8 cellular contexts compared by ENCODE assay signal in genomic region chr5:177427919-177428573, GRCh38. TPM values are rescaled to one million over a fixed set of nuclear protein-coding genes. Genes with fewer than 3 reads are reported as not detected.
DNase-seq lines count a peak whose midpoint lies in the region; ATAC-seq and TF ChIP-seq lines count a peak whose summit lies in the region.

No MANE protein-coding gene starts in this region.

- H3K27ac Mint-ChIP-seq in activated CD4-positive, alpha-beta memory T cell treated with anti-CD3 and anti-CD28 coated beads, Interleukin-2, amount 10 ng/mL, durations not matched to agents 7 days and 5 days: peak overlapping the region; percentile 93
- H3K27ac Mint-ChIP-seq in immature natural killer cell: peak overlapping the region; percentile 93 to 99 (median 97)

- DNase-seq in activated naive CD4-positive, alpha-beta T cell treated with Interleukin-2 at 50 U/mL for 16 hours: peak; percentile 48
- DNase-seq in activated naive CD4-positive, alpha-beta T cell (lab: John Stamatoyannopoulos, UW): no peak
- peak; percentile 50 for DNase-seq in activated CD4-positive, alpha-beta memory T cell treated with anti-CD3 and anti-CD28 coated beads, Interleukin-2, amount 10 ng/mL, durations not matched to agents 7 days and 5 days
- DNase-seq in immature natural killer cell: no peak
- DNase-seq in transverse colon: peak; percentile 52
- no peak for DNase-seq in kidney glomerular epithelial cell (lab: John Stamatoyannopoulos, UW)

- H3K27me3 ChIP-seq in transverse colon: no peaks in the 10 kb centered on the region

- TF ChIP-seq CTCF in transverse colon (IDR thresholded peaks at IDR 0.05): no peak

- no peak for TF ChIP-seq EP300 in transverse colon (IDR thresholded peaks at IDR 0.05; ENCODE audit: low read depth)

- H3K9me3 Mint-ChIP-seq in activated CD4-positive, alpha-beta memory T cell treated with anti-CD3 and anti-CD28 coated beads, Interleukin-2, amount 10 ng/mL, durations not matched to agents 7 days and 5 days: no peaks in the 10 kb centered on the region
- no peaks in the 10 kb centered on the region for H3K9me3 Mint-ChIP-seq in immature natural killer cell

- no peaks in the 10 kb centered on the region for H3K27me3 Mint-ChIP-seq in activated CD4-positive, alpha-beta memory T cell treated with anti-CD3 and anti-CD28 coated beads, Interleukin-2, amount 10 ng/mL, durations not matched to agents 7 days and 5 days
- H3K27me3 Mint-ChIP-seq in immature natural killer cell (ENCODE audit: low read depth in 3 of 3): peaks cover 12 to 29% (median 15%) of the 10 kb centered on the region in 3 donors

- 78% methylated on average over 4 of the region's 11 CpGs; no CpG with 5 or more reads in 1 of the 2 donors for WGBS in transverse colon (ENCODE audit: low coverage in 1 of 2), 2 donors

- in situ Hi-C loops in transverse colon (cut with MboI; ENCODE audit: low pct_ligation_motif_present in 1 of 4, low pct_unique_long_range_greater_than_20kb in 1 of 4, low sequenced_read_pairs in 3 of 4): no loop called here

- POLR2A ChIA-PET in activated CD4-positive, alpha-beta memory T cell treated with anti-CD3 and anti-CD28 coated beads, Interleukin-2, amount 10 ng/mL, durations not matched to agents 7 days and 5 days (lab: Charles Lee): interaction anchor here (0.7 to 14.9 kb wide), 9 partner anchors 18 to 118 kb away, joined by 3 to 654 read pairs (median 11); partner anchors contain the start of genes F12, LMAN2, PRR7 and RGS14

- no peak for ATAC-seq in HG03108 (IDR thresholded peaks at IDR 0.05; ENCODE audit: unreplicated experiment)
- ATAC-seq in HG02642 (IDR thresholded peaks at IDR 0.05; ENCODE audit: poor library complexity, unreplicated experiment): no peak

- H3K4me3 ChIP-seq in transverse colon: peak overlapping the region in 2 of 4 donors; percentile 74 to 93

- H3K27ac ChIP-seq in transverse colon: peak overlapping the region; percentile 90 to 97 (median 96)

- intact Hi-C loops in transverse colon (cut with DNase I; ENCODE audit: low total_unique reads): loop anchor here (2.0 kb wide), 1 partner anchor 69 kb away; the partner anchor contains the start of gene PDLIM7

- H3K9me3 ChIP-seq in transverse colon: no peaks in the 10 kb centered on the region

- H3K4me1 ChIP-seq in transverse colon: peaks cover 34 to 48% (median 35%) of the 10 kb centered on the region in 4 donors

- H3K36me3 Mint-ChIP-seq in activated CD4-positive, alpha-beta memory T cell treated with anti-CD3 and anti-CD28 coated beads, Interleukin-2, amount 10 ng/mL, durations not matched to agents 7 days and 5 days (ENCODE audit: low read depth): peaks cover 58% of the 10 kb centered on the region
- H3K36me3 Mint-ChIP-seq in immature natural killer cell: peaks cover 0 to 4% (median 0%) of the 10 kb centered on the region in 3 donors

- peak overlapping the region; percentile 91 for H3K4me3 Mint-ChIP-seq in activated CD4-positive, alpha-beta memory T cell treated with anti-CD3 and anti-CD28 coated beads, Interleukin-2, amount 10 ng/mL, durations not matched to agents 7 days and 5 days
- peak overlapping the region; percentile 93 to 95 (median 94) for H3K4me3 Mint-ChIP-seq in immature natural killer cell

- TF ChIP-seq POLR2A in transverse colon (IDR thresholded peaks at IDR 0.05): no peak

- CTCF ChIA-PET in activated CD4-positive, alpha-beta memory T cell treated with anti-CD3 and anti-CD28 coated beads, Interleukin-2, amount 10 ng/mL, durations not matched to agents 7 days and 5 days (lab: Charles Lee): interaction anchor here (1.0 to 12.6 kb wide), 8 partner anchors 14 to 116 kb away, joined by 3 to 235 read pairs (median 6); partner anchors contain the start of genes PFN3 and PRR7

- peaks cover 0 to 8% (median 2%) of the 10 kb centered on the region in 4 donors for H3K36me3 ChIP-seq in transverse colon

- peaks cover 59% of the 10 kb centered on the region for H3K4me1 Mint-ChIP-seq in activated CD4-positive, alpha-beta memory T cell treated with anti-CD3 and anti-CD28 coated beads, Interleukin-2, amount 10 ng/mL, durations not matched to agents 7 days and 5 days
- H3K4me1 Mint-ChIP-seq in immature natural killer cell: peaks cover 78% of the 10 kb centered on the region in 2 donors

RNA-seq across cellular contexts. Expression of gene GRK6, which starts 1.6 kb away (rescaled TPM):
- 100 to 1,000 TPM; 206 to 208 TPM for total RNA-seq in activated CD4-positive, alpha-beta memory T cell treated with anti-CD3 and anti-CD28 coated beads, Interleukin-2, amount 10 ng/mL, durations not matched to agents 7 days and 5 days
- polyA plus RNA-seq in immature natural killer cell: 100 to 1,000 TPM; 102 to 129 (median 103) TPM
- total RNA-seq in transverse colon: 10 to 100 TPM; 21.5 to 40.5 (median 36.4) TPM

RNA-seq across cellular contexts. Expression of gene PRR7, which starts 18.6 kb away (rescaled TPM):
- total RNA-seq in activated CD4-positive, alpha-beta memory T cell treated with anti-CD3 and anti-CD28 coated beads, Interleukin-2, amount 10 ng/mL, durations not matched to agents 7 days and 5 days: 1 to 10 TPM; 4.9 to 5.8 TPM
- 10 to 100 TPM in 2 of 3 donors, 1 to 10 TPM in 1; 9.6 to 25.4 (median 17.5) TPM for polyA plus RNA-seq in immature natural killer cell
- 1 to 10 TPM in 3 of 4 donors, not detected in 1; 2.1 to 5.0 (median 2.5) TPM for total RNA-seq in transverse colon

RNA-seq across cellular contexts. Expression of gene F12, which starts 18.7 kb away (rescaled TPM):
- total RNA-seq in activated CD4-positive, alpha-beta memory T cell treated with anti-CD3 and anti-CD28 coated beads, Interleukin-2, amount 10 ng/mL, durations not matched to agents 7 days and 5 days: 1 to 10 TPM; 1.5 to 1.6 TPM
- 1 to 10 TPM in 2 of 3 donors, not detected in 1; 1.3 to 2.3 TPM for polyA plus RNA-seq in immature natural killer cell
- total RNA-seq in transverse colon: 10 to 100 TPM in 1 of 4 donors, 1 to 10 TPM in 3; 2.6 to 20.1 (median 5.6) TPM

RNA-seq across cellular contexts. Expression of gene PFN3, which starts 27.6 kb away (rescaled TPM):
- total RNA-seq in activated CD4-positive, alpha-beta memory T cell treated with anti-CD3 and anti-CD28 coated beads, Interleukin-2, amount 10 ng/mL, durations not matched to agents 7 days and 5 days: not detected
- polyA plus RNA-seq in immature natural killer cell: not detected
- not detected for total RNA-seq in transverse colon

RNA-seq across cellular contexts. Expression of gene SLC34A1, which starts 43.8 kb away (rescaled TPM):
- 1 to 10 TPM; 1.4 to 1.5 TPM for total RNA-seq in activated CD4-positive, alpha-beta memory T cell treated with anti-CD3 and anti-CD28 coated beads, Interleukin-2, amount 10 ng/mL, durations not matched to agents 7 days and 5 days
- polyA plus RNA-seq in immature natural killer cell: under 1 TPM in 2 of 3 donors, not detected in 1; 0.26 to 0.34 TPM
- under 1 TPM in 1 of 4 donors, not detected in 3; 0.55 TPM for total RNA-seq in transverse colon

Comparison
In these comparisons a context has a peak if more than half of its experiments do, and no peak if none do; other contexts are left out.
1. DNase-seq: peak in activated naive CD4-positive, alpha-beta T cell treated with Interleukin-2 at 50 U/mL for 16 hours (single experiment), activated CD4-positive, alpha-beta memory T cell treated with anti-CD3 and anti-CD28 coated beads, Interleukin-2, amount 10 ng/mL, durations not matched to agents 7 days and 5 days (single experiment) and transverse colon (single experiment); none in activated naive CD4-positive, alpha-beta T cell (0 of 4), immature natural killer cell (0 of 3) and kidney glomerular epithelial cell (single experiment).
2. RNA of gene GRK6, which starts 1.6 kb away (total RNA-seq): 206 to 208 TPM in activated CD4-positive, alpha-beta memory T cell treated with anti-CD3 and anti-CD28 coated beads, Interleukin-2, amount 10 ng/mL, durations not matched to agents 7 days and 5 days; 21.5 to 40.5 TPM in transverse colon; every median in the first group is over 4 times any median in the second.